In genomic region chr17:33049781-33050414, GRCh38 we compare ENCODE assay signal across 8 cellular contexts. TPM values are rescaled to one million over a fixed set of nuclear protein-coding genes. Genes with fewer than 3 reads are reported as not detected.
DNase-seq lines count a peak whose midpoint lies in the region; ATAC-seq, FAIRE-seq and TF ChIP-seq lines count a peak whose summit lies in the region.

No MANE protein-coding gene starts in this region.

- no peaks in the 10 kb centered on the region for H3K9me3 ChIP-seq in left ventricle myocardium inferior (replicated peaks)

- H3K36me3 Mint-ChIP-seq in activated T-cell treated with anti-CD3 and anti-CD28 coated beads, Interleukin-2, amount 50 U/mL, for 72 hours (ENCODE audit: insufficient read depth in 2 of 2), result no peaks in the 10 kb centered on the region

- peak; percentile 90 for FAIRE-seq in GM12892 (lab: Jason Lieb, UNC)

- H3K36me3 ChIP-seq in left ventricle myocardium inferior, result no peaks in the 10 kb centered on the region

- H3K9me3 Mint-ChIP-seq in activated T-cell treated with anti-CD3 and anti-CD28 coated beads, Interleukin-2, amount 50 U/mL, for 72 hours, result no peaks in the 10 kb centered on the region

- H3K27ac Mint-ChIP-seq in activated T-cell treated with anti-CD3 and anti-CD28 coated beads, Interleukin-2, amount 50 U/mL, for 72 hours, result no peak overlapping the region

- H3K4me1 Mint-ChIP-seq in activated T-cell treated with anti-CD3 and anti-CD28 coated beads, Interleukin-2, amount 50 U/mL, for 72 hours (ENCODE audit: low read depth), result no peaks in the 10 kb centered on the region

- peaks cover 47% of the 10 kb centered on the region for H3K27me3 ChIP-seq in left ventricle myocardium inferior (ENCODE audit: low read depth)

- TF ChIP-seq CTCF in AG09319 (IDR thresholded peaks at IDR 0.05; ENCODE audit: low read depth, low read length) (peak; percentile 94), left ventricle myocardium inferior (IDR thresholded peaks at IDR 0.05; ENCODE audit: borderline replicate concordance) (peak; percentile 82)

- TF ChIP-seq POLR2A in GM12892 (IDR thresholded peaks at IDR 0.05; ENCODE audit: low read depth, low read length), result no peak

- H3K27me3 Mint-ChIP-seq in activated T-cell treated with anti-CD3 and anti-CD28 coated beads, Interleukin-2, amount 50 U/mL, for 72 hours (ENCODE audit: low read depth), result peaks cover 7% of the 10 kb centered on the region

- no peaks in the 10 kb centered on the region for H3K4me1 ChIP-seq in left ventricle myocardium inferior

- intact Hi-C loops in left ventricle myocardium inferior (cut with micrococcal nuclease), result loop anchor here (10.0 kb wide), 1 partner anchor 625 kb away; no protein-coding TSS in a partner anchor

- H3K27ac ChIP-seq in left ventricle myocardium inferior (replicated peaks), result no peak overlapping the region

- H3K4me3 ChIP-seq in left ventricle myocardium inferior, result no peak overlapping the region

- ATAC-seq in activated T-cell treated with anti-CD3 and anti-CD28 coated beads, Interleukin-2, amount 50 U/mL, for 72 hours (replicated peaks in 1 of 2), result no peak
- ATAC-seq in GM19324 (IDR thresholded peaks at IDR 0.05; ENCODE audit: low FRiP score, unreplicated experiment) (no peak), HG03432 (IDR thresholded peaks at IDR 0.05; ENCODE audit: unreplicated experiment) (no peak)

- H3K4me3 Mint-ChIP-seq in activated T-cell treated with anti-CD3 and anti-CD28 coated beads, Interleukin-2, amount 50 U/mL, for 72 hours, result no peak overlapping the region

- DNase-seq in AG09319 (ENCODE audit: extremely low read depth, low read depth) (peak; percentile 15), GM12892 (ENCODE audit: insufficient read length) (peak; percentile 32), NCI-H82 treated with DMSO at 0.1 percent for 48 hours (lab: John Stamatoyannopoulos, UW; ENCODE audit: unreplicated experiment) (peak; percentile 37), left ventricle myocardium inferior (no peak)
- DNase-seq in activated T-cell treated with anti-CD3 and anti-CD28 coated beads, Interleukin-2, amount 50 U/mL, for 72 hours, result peak; percentile 42 to 60
- peak; percentile 41 for DNase-seq in stimulated activated CD4-positive, alpha-beta T cell treated with anti-CD3 and anti-CD28 coated beads, Interleukin-12 subunit alpha, Interleukin-12 subunit beta, amount 100 ng/mL, for 4 hours

RNA-seq across cellular contexts. Expression of gene SPACA3, which starts 58.3 kb away (rescaled TPM):
- 0.36 TPM for polyA plus RNA-seq in GM12892 (2012; ENCODE audit: missing spikeins)
- total RNA-seq in activated T-cell treated with anti-CD3 and anti-CD28 coated beads, Interleukin-2, amount 50 U/mL, for 72 hours, result not detected
- total RNA-seq in left ventricle myocardium inferior, result not detected
